ENCODE assay signal across 8 cellular contexts in genomic region chr15:58865420-58865880, GRCh38.
A peak's percentile ranks its signal among the peaks of the same experiment; 100 is the strongest.
DNase-seq lines count a peak whose midpoint lies in the region; ATAC-seq and TF ChIP-seq lines count a peak whose summit lies in the region.

No MANE protein-coding gene starts in this region.

- no peak overlapping the region for H2BK120ac ChIP-seq in H9 (ENCODE audit: low read depth, low read length, poor library complexity, severe bottlenecking)

- peak overlapping the region in 1 of 3 experiments; percentile 27; a peak in 1 of 7 replicates for H3K27ac Mint-ChIP-seq in H9

- no peaks in the 10 kb centered on the region for H3K79me2 ChIP-seq in H9 (ENCODE audit: insufficient read depth, low read length)

- no peak overlapping the region for H2BK20ac ChIP-seq in H9 (ENCODE audit: low read depth, low read length, poor library complexity, severe bottlenecking)

- no peak overlapping the region for H2BK12ac ChIP-seq in H9 (ENCODE audit: insufficient read length, low read depth, low read length)

- no peak for TF ChIP-seq CTCF in H9 (conservative IDR thresholded peaks at IDR 0.05)

- no peak overlapping the region for H3K23ac ChIP-seq in H9 (ENCODE audit: insufficient read length, low read depth, low read length)

- H3K9me3 Mint-ChIP-seq in H9 = peaks cover 0 to 3% of the 10 kb centered on the region in 2 experiments; a peak in 1 of 5 replicates

- H3K4me1 ChIP-seq in H9 (ENCODE audit: insufficient read depth, low read length) = no peaks in the 10 kb centered on the region
- H3K4me1 ChIP-seq in skeletal muscle satellite cell (ENCODE audit: control insufficient read depth, insufficient read depth, low read length) = peaks cover 9% of the 10 kb centered on the region

- no peak overlapping the region for H2BK5ac ChIP-seq in H9 (ENCODE audit: insufficient read length, low read length)

- H3K14ac ChIP-seq in H9 (ENCODE audit: insufficient read depth, low read length) = peak overlapping the region; percentile 89; the same call in 1 of the 2 replicates

- peaks cover 5 to 17% (median 6%) of the 10 kb centered on the region in 3 experiments; a peak in 6 of 7 replicates for H3K36me3 Mint-ChIP-seq in H9 (ENCODE audit: insufficient read depth in 1 of 3, low read depth in 3 of 3)

- H3K18ac ChIP-seq in H9 (ENCODE audit: insufficient read length, low read depth, low read length) = peak overlapping the region; percentile 90

- no peak overlapping the region for H3T11ph ChIP-seq in H9 (ENCODE audit: low read length)

- H3K36me3 ChIP-seq in skeletal muscle satellite cell (ENCODE audit: insufficient read depth, low read length) = no peaks in the 10 kb centered on the region

- no peak overlapping the region for H3K4ac ChIP-seq in H9 (ENCODE audit: low read depth, low read length)

- H3K4me2 ChIP-seq in H9 (ENCODE audit: insufficient read depth, insufficient read length, low read length) = peak overlapping the region; percentile 31
- peak overlapping the region; percentile 65 for H3K4me2 ChIP-seq in skeletal muscle satellite cell (ENCODE audit: low read length)

- no peaks in the 10 kb centered on the region for H4K20me1 ChIP-seq in H9 (ENCODE audit: control insufficient read depth, insufficient read depth, insufficient read length)

- no peak overlapping the region for H3K56ac ChIP-seq in H9 (ENCODE audit: insufficient read length, low read depth, low read length)

- no peak overlapping the region for H3K4me3 Mint-ChIP-seq in H9

- no peak overlapping the region for H4K91ac ChIP-seq in H9 (ENCODE audit: insufficient read length, low read depth, low read length)

- ATAC-seq in GM18909 (IDR thresholded peaks at IDR 0.05; ENCODE audit: poor library complexity, unreplicated experiment) (no peak), HG02571 (IDR thresholded peaks at IDR 0.05; ENCODE audit: unreplicated experiment) (no peak)

- no CpG with 5 or more reads among the region's 15 CpGs for WGBS in H9 (ENCODE audit: extremely low coverage, insufficient read length, low lambda C conversion rate)

- no peak overlapping the region for H4K5ac ChIP-seq in H9 (ENCODE audit: insufficient read length, low read depth, low read length)

- no peaks in the 10 kb centered on the region for H3K23me2 ChIP-seq in H9 (ENCODE audit: insufficient read length, low read depth, low read length, poor library complexity, severe bottlenecking)

- no peaks in the 10 kb centered on the region for H3K27me3 ChIP-seq in H9 (ENCODE audit: insufficient read depth, low read length)
- H3K27me3 ChIP-seq in skeletal muscle satellite cell (ENCODE audit: control insufficient read depth, insufficient read depth, low read length) = no peaks in the 10 kb centered on the region

- H3K9ac ChIP-seq in H9 (ENCODE audit: extremely low read depth, insufficient read length, low read length) (no peak overlapping the region), skeletal muscle satellite cell (ENCODE audit: low read depth, low read length) (peak overlapping the region; percentile 5)

- H2AFZ ChIP-seq in H9 (ENCODE audit: low read length) = no peak overlapping the region

- no peak overlapping the region for H4K8ac ChIP-seq in H9 (replicated peaks; ENCODE audit: insufficient read length, low read depth, low read length)

- H3K4me1 Mint-ChIP-seq in H9 = peaks cover 6 to 10% of the 10 kb centered on the region in 2 experiments

- H2AK5ac ChIP-seq in H9 (ENCODE audit: insufficient read length, low read length) = no peak overlapping the region

- no peaks in the 10 kb centered on the region for H3K27me3 Mint-ChIP-seq in H9 (ENCODE audit: low read depth)

- no peaks in the 10 kb centered on the region for H3K79me1 ChIP-seq in H9 (ENCODE audit: insufficient read depth, low read depth, low read length, poor library complexity, severe bottlenecking)

- no peak overlapping the region for H2BK15ac ChIP-seq in H9 (ENCODE audit: low read depth, low read length)

- peak overlapping the region; percentile 29 for H3K4me3 ChIP-seq in iPS-18c (ENCODE audit: insufficient read depth, low read depth, low read length)
- peak overlapping the region; percentile 56 for H3K4me3 ChIP-seq in skeletal muscle satellite cell (ENCODE audit: low read length)

- no peak overlapping the region for H3K27ac ChIP-seq in H9 (ENCODE audit: insufficient read length, low read depth, low read length)

- H3K9me3 ChIP-seq in H9 (ENCODE audit: control insufficient read depth, low read depth, low read length) (no peaks in the 10 kb centered on the region), iPS-18c (ENCODE audit: control insufficient read depth, insufficient read depth, low read length) (no peaks in the 10 kb centered on the region), skeletal muscle satellite cell (replicated peaks; ENCODE audit: low read length) (no peaks in the 10 kb centered on the region)

- DNase-seq in H9 (peak; percentile 57), amniotic epithelial cell (ENCODE audit: low read depth) (peak; percentile 39), UCSD-AML1 (lab: John Stamatoyannopoulos, UW; ENCODE audit: unreplicated experiment) (no peak), RPMI8226 (no peak)

Comparison
In these comparisons a context has a peak if more than half of its experiments do, and no peak if none do; other contexts are left out.
1. DNase-seq: peak in H9 (single experiment) and amniotic epithelial cell (single experiment); none in UCSD-AML1 (single experiment) and RPMI8226 (single experiment).